In genomic region chr2:190947711-190948251, GRCh38 we compare ENCODE assay signal across 8 cellular contexts.
DNase-seq lines count a peak whose midpoint lies in the region; ATAC-seq and TF ChIP-seq lines count a peak whose summit lies in the region.

No MANE protein-coding gene starts in this region.

- peak overlapping the region; percentile 32 for H3K27ac Mint-ChIP-seq in activated naive CD4-positive, alpha-beta T cell treated with anti-CD3 and anti-CD28 coated beads for 36 hours

- H3K36me3 ChIP-seq in mucosa of rectum (ENCODE audit: control insufficient read depth in 2 of 2, insufficient read depth in 2 of 2, low read length in 2 of 2): no peaks in the 10 kb centered on the region

- no peaks in the 10 kb centered on the region for H3K36me3 Mint-ChIP-seq in activated naive CD4-positive, alpha-beta T cell treated with anti-CD3 and anti-CD28 coated beads for 36 hours (ENCODE audit: low read depth)

- peaks cover 9 to 14% of the 10 kb centered on the region in 2 donors for H3K4me1 ChIP-seq in mucosa of rectum (ENCODE audit: control insufficient read depth in 2 of 2, insufficient read depth in 2 of 2, low read length in 2 of 2)

- H3K9ac ChIP-seq in mucosa of rectum (ENCODE audit: low read depth in 1 of 2, low read length in 2 of 2): no peak overlapping the region

- H3K4me3 Mint-ChIP-seq in activated naive CD4-positive, alpha-beta T cell treated with anti-CD3 and anti-CD28 coated beads for 36 hours: no peak overlapping the region

- intact Hi-C loops in activated naive CD4-positive, alpha-beta T cell treated with anti-CD3 and anti-CD28 coated beads for 36 hours (cut with micrococcal nuclease): loop anchor here (1.0 to 2.0 kb wide), 4 partner anchors 65 to 166 kb away; no protein-coding TSS in a partner anchor
- intact Hi-C loops in lower leg skin (cut with DNase I; ENCODE audit: low total_unique reads): no loop called here

- peak; percentile 42 for DNase-seq in activated naive CD4-positive, alpha-beta T cell treated with anti-CD3 and anti-CD28 coated beads for 36 hours
- DNase-seq in activated naive CD4-positive, alpha-beta T cell treated with anti-CD3 and anti-CD28 coated beads, Interleukin-2, amount 50 U/mL, for 16 hours: no peak
- DNase-seq in NCI-H2107 (lab: John Stamatoyannopoulos, UW) (peak; percentile 31), cerebellum (ENCODE audit: low spot score) (peak; percentile 13), T1000 (lab: John Stamatoyannopoulos, UW) (no peak), lower leg skin (ENCODE audit: low spot score in 2 of 2) (no peak)

- no peak for TF ChIP-seq POLR2A in lower leg skin (IDR thresholded peaks at IDR 0.05)

- peak overlapping the region; percentile 39 to 48 for H3K4me3 ChIP-seq in mucosa of rectum (ENCODE audit: low read length in 2 of 2)
- no peak overlapping the region for H3K4me3 ChIP-seq in lower leg skin (ENCODE audit: low read depth, poor library complexity, severe bottlenecking)

- no peaks in the 10 kb centered on the region for H3K27me3 Mint-ChIP-seq in activated naive CD4-positive, alpha-beta T cell treated with anti-CD3 and anti-CD28 coated beads for 36 hours (ENCODE audit: low read depth)

- H3K27ac ChIP-seq in mucosa of rectum (ENCODE audit: low read depth in 2 of 2, low read length in 2 of 2): peak overlapping the region in 1 of 2 donors; percentile 15

- H3K9me3 Mint-ChIP-seq in activated naive CD4-positive, alpha-beta T cell treated with anti-CD3 and anti-CD28 coated beads for 36 hours: no peaks in the 10 kb centered on the region

- H3K27me3 ChIP-seq in mucosa of rectum (ENCODE audit: control insufficient read depth in 2 of 2, insufficient read depth in 2 of 2, low read length in 2 of 2): no peaks in the 10 kb centered on the region

- no peaks in the 10 kb centered on the region for H3K9me3 ChIP-seq in mucosa of rectum (ENCODE audit: control insufficient read depth in 2 of 2, low read length in 2 of 2)

- no peak for TF ChIP-seq CTCF in lower leg skin (IDR thresholded peaks at IDR 0.05)

- 10 to 15% methylated on average over 2 of the region's 2 CpGs for WGBS in lower leg skin, 2 donors

- H3K4me1 Mint-ChIP-seq in activated naive CD4-positive, alpha-beta T cell treated with anti-CD3 and anti-CD28 coated beads for 36 hours (ENCODE audit: low read depth): peaks cover 7% of the 10 kb centered on the region

- CTCF ChIA-PET in activated naive CD4-positive, alpha-beta T cell treated with anti-CD3 and anti-CD28 coated beads for 36 hours (lab: Charles Lee): interaction anchor here (0.7 to 3.5 kb wide), 21 partner anchors 9 to 171 kb away, joined by 3 to 36 read pairs (median 4); no protein-coding TSS in a partner anchor

- peak; percentile 74 for ATAC-seq in HG02759 (IDR thresholded peaks at IDR 0.05; ENCODE audit: unreplicated experiment)

Comparison
In these comparisons a context has a peak if more than half of its experiments do, and no peak if none do; other contexts are left out.
1. DNase-seq: peak in activated naive CD4-positive, alpha-beta T cell treated with anti-CD3 and anti-CD28 coated beads for 36 hours (single experiment), NCI-H2107 (single experiment) and cerebellum (single experiment); none in activated naive CD4-positive, alpha-beta T cell treated with anti-CD3 and anti-CD28 coated beads, Interleukin-2, amount 50 U/mL, for 16 hours (single experiment), T1000 (single experiment) and lower leg skin (0 of 2).